8 cellular contexts compared by ENCODE assay signal in genomic region chr6:108914235-108915022, GRCh38.
DNase-seq lines count a peak whose midpoint lies in the region; TF ChIP-seq lines count a peak whose summit lies in the region.

No MANE protein-coding gene starts in this region.

- no peaks in the 10 kb centered on the region for H3K9me3 ChIP-seq in BE2C

- TF ChIP-seq CTCF in BE2C (IDR thresholded peaks at IDR 0.05; ENCODE audit: low read depth, low read length) (peak; percentile 75), HFF-Myc (IDR thresholded peaks at IDR 0.05; ENCODE audit: low read depth, low read length, missing control alignments) (peak; percentile 74), foreskin fibroblast (IDR thresholded peaks at IDR 0.05; ENCODE audit: low read depth, low read length) (peak; percentile 55)

- DNase-seq in BE2C (peak; percentile 56), HFF-Myc (ENCODE audit: extremely low read depth, low read depth) (no peak), foreskin fibroblast (peak in 1 of 2 donors; percentile 18), NCI-H510A treated with DMSO at 0.1 percent for 48 hours (lab: John Stamatoyannopoulos, UW) (no peak), NCI-H510A (lab: John Stamatoyannopoulos, UW) (no peak), amniotic stem cell (lab: John Stamatoyannopoulos, UW) (no peak)
- DNase-seq in activated CD4-positive, alpha-beta T cell treated with anti-CD3 and anti-CD28 coated beads, Interleukin-2, amount 50 U/mL, for 48 hours = peak; percentile 31 to 47
- peak; percentile 45 for DNase-seq in stimulated activated CD4-positive, alpha-beta T cell treated with anti-CD3 and anti-CD28 coated beads, Interleukin-1b, Interleukin-23, amount 100 ng/mL, for 48 hours

- H3K27me3 ChIP-seq in BE2C = no peaks in the 10 kb centered on the region

- H3K4me3 ChIP-seq in BE2C (ENCODE audit: low read depth, low read length) = no peak overlapping the region
- H3K4me3 ChIP-seq in HFF-Myc (replicated peaks; ENCODE audit: low read depth, low read length) = no peak overlapping the region
- H3K4me3 ChIP-seq in foreskin fibroblast (ENCODE audit: low read depth in 1 of 2, low read length in 2 of 2) = no peak overlapping the region

- H3K36me3 ChIP-seq in BE2C = no peaks in the 10 kb centered on the region

- no peaks in the 10 kb centered on the region for H3K4me1 ChIP-seq in BE2C

Comparison
In these comparisons a context has a peak if more than half of its experiments do, and no peak if none do; other contexts are left out.
1. DNase-seq: peak in BE2C (single experiment), activated CD4-positive, alpha-beta T cell treated with anti-CD3 and anti-CD28 coated beads, Interleukin-2, amount 50 U/mL, for 48 hours (2 of 2) and stimulated activated CD4-positive, alpha-beta T cell treated with anti-CD3 and anti-CD28 coated beads, Interleukin-1b, Interleukin-23, amount 100 ng/mL, for 48 hours (single experiment); none in HFF-Myc (single experiment), NCI-H510A treated with DMSO at 0.1 percent for 48 hours (single experiment), NCI-H510A (single experiment) and amniotic stem cell (single experiment).
2. Peak in every context shown above with its lines, with median percentiles within 50 percentile points of each other: CTCF ChIP-seq.